In the genomic region with DNA sequence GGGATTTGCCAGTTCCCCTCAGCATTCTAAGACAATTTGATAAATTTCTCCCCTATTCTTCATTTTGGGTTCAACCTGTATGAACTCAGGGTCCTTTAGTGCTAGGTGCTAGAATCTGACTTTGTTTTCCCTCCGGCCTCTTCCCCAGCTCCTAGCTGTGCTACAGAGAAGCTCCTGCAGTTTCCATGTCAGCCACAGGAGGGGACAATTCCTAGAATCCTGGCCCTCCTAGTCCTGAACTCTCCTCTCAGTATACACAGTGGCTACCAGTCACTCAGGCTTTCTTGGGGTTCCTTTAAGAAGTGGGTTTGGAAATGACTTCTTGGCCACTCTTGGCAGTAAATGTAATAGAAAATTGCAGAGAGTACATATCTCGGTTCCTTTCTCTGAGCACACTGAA, we compare ENCODE assay signal across 8 cellular contexts. TPM values are rescaled to one million over a fixed set of nuclear protein-coding genes. Genes with fewer than 3 reads are reported as not detected.
DNase-seq lines count a peak whose midpoint lies in the region; ATAC-seq, FAIRE-seq and TF ChIP-seq lines count a peak whose summit lies in the region.
"Had no signal": no experiment of that assay in that cellular context is flagged by ENCODE, and none has a peak within 500 bp of the region (broad histone marks: within the 10 kb centered on the region; RNA-seq: fewer than 3 reads in every experiment).

No MANE protein-coding gene starts in this region.

- no peak overlapping the region for H3K27ac ChIP-seq in pancreas

- intact Hi-C loops in pancreas (cut with DNase I), result no loop called here

- TF ChIP-seq CTCF in GM10266 (IDR thresholded peaks at IDR 0.05; ENCODE audit: control insufficient read depth, insufficient read depth, low read depth, missing control alignments), result peak; percentile 3
- peak; percentile 74 for TF ChIP-seq CTCF in epithelial cell of proximal tubule (conservative IDR thresholded peaks at IDR 0.05; ENCODE audit: low read depth, low read length)
- peak; percentile 14 to 40 (median 23) for TF ChIP-seq CTCF in pancreas (IDR thresholded peaks at IDR 0.05)
- TF ChIP-seq CTCF in GM13976 (IDR thresholded peaks at IDR 0.05; ENCODE audit: borderline replicate concordance, control extremely low read depth, extremely low read depth, insufficient read depth, missing control alignments), result no peak

- H3K4me3 ChIP-seq in epithelial cell of proximal tubule (ENCODE audit: low read depth, low read length), result no peak overlapping the region
- no peak overlapping the region for H3K4me3 ChIP-seq in pancreas
- H3K4me3 ChIP-seq: lung had no signal

- H3K27me3 ChIP-seq in pancreas, result no peaks in the 10 kb centered on the region

- no peaks in the 10 kb centered on the region for H3K9me3 ChIP-seq in pancreas

- H3K4me1 ChIP-seq in pancreas, result no peaks in the 10 kb centered on the region

- peak; percentile 27 for DNase-seq in GM10266 (ENCODE audit: extremely low spot score)
- peak; percentile 38 for DNase-seq in NCI-H2171 treated with DMSO at 0.1 percent for 48 hours (lab: John Stamatoyannopoulos, UW)
- DNase-seq in epithelial cell of proximal tubule (ENCODE audit: low read depth), result no peak
- peak in 1 of 6 donors; percentile 31 for DNase-seq in pancreas
- DNase-seq in GM13976 (ENCODE audit: low spot score), result no peak
- DNase-seq in activated CD4-positive, alpha-beta T cell treated with anti-CD3 and anti-CD28 coated beads for 48 hours, result no peak

- 78 to 81% methylated on average over 2 of the region's 2 CpGs for WGBS in pancreas, 2 donors

- ATAC-seq in pancreas, result peak; percentile 49 to 75 (median 72)
- ATAC-seq in HG03280 (IDR thresholded peaks at IDR 0.05; ENCODE audit: unreplicated experiment), result no peak

- in situ Hi-C loops in GM13976 (cut with MboI; ENCODE audit: low sequenced_read_pairs, unreplicated experiment), result no loop called here

- no peak for FAIRE-seq in pancreas (lab: Jason Lieb, UNC)

- no peaks in the 10 kb centered on the region for H3K36me3 ChIP-seq in pancreas

RNA-seq across cellular contexts. Expression of gene CHST10, which starts 4.9 kb away (rescaled TPM):
- total RNA-seq in epithelial cell of proximal tubule (8.8 and 18.1 TPM in 2 replicates), pancreas (1 to 10 TPM; 1.7 to 5.6 (median 3.5) TPM)
- polyA plus RNA-seq in pancreas, result 1 to 10 TPM; 3.5 to 6.5 TPM

RNA-seq across cellular contexts. Expression of gene NMS, which starts 48.0 kb away (rescaled TPM):
- total RNA-seq in epithelial cell of proximal tubule (not detected in 2 replicates), pancreas (not detected)
- polyA plus RNA-seq in pancreas, result not detected
- total RNA-seq: lung had no signal
- polyA plus RNA-seq: lung had no signal

Comparison
In these comparisons a context has a peak if more than half of its experiments do, and no peak if none do; other contexts are left out.
1. DNase-seq: peak in GM10266 (single experiment) and NCI-H2171 treated with DMSO at 0.1 percent for 48 hours (single experiment); none in epithelial cell of proximal tubule (single experiment), GM13976 (single experiment) and activated CD4-positive, alpha-beta T cell treated with anti-CD3 and anti-CD28 coated beads for 48 hours (single experiment).